Comparison of ENCODE assay signal across 8 cellular contexts in the genomic region with DNA sequence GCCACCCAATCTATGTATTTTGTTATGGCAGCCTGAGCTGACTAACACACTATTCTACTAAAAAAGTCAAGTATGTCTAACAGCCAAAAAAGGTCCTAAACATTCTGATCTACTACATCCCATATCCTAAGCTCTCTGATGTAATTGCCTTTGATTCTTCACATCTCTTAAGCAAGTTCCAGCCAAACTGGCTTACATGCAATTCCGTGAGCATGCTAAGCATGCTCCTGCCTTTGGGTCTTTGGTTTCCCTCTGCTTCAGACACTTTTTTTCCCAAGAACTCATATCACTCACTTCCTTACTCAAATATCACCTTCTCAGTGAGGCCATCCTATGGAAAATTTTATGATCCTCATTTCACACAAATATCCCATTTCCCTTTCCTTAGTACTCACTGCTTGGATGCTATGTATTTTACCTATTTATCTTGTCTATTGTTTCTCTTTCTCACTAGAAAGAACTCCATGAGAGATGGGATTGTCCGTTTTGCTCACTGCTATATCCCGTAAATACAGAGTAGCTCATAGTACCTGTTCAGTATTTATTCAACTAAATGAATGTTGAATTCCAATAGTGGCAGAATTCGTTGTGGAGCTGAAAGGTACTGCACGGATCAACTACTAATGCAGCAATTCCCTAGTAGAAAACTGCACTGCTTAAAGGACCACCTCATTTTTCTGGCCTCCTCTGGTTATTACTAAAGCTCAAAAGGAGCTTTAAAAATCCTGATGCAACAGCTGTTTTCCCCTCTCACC. TPM values are rescaled to one million over a fixed set of nuclear protein-coding genes. Genes with fewer than 3 reads are reported as not detected.
DNase-seq lines count a peak whose midpoint lies in the region; ATAC-seq and TF ChIP-seq lines count a peak whose summit lies in the region.

No MANE protein-coding gene starts in this region.

- H2AFZ ChIP-seq in Loucy (ENCODE audit: low read length): no peak overlapping the region

- TF ChIP-seq CTCF in Calu3 (IDR thresholded peaks at IDR 0.05; ENCODE audit: unreplicated experiment): peak; percentile 26
- no peak for TF ChIP-seq CTCF in Loucy (conservative IDR thresholded peaks at IDR 0.05; ENCODE audit: low read length)
- peak; percentile 31 for TF ChIP-seq CTCF in osteocyte (IDR thresholded peaks at IDR 0.05)

- H3K4me3 Mint-ChIP-seq in Calu3 (ENCODE audit: low read depth, unreplicated experiment): peak overlapping the region; percentile 91
- H3K4me3 Mint-ChIP-seq in central memory CD8-positive, alpha-beta T cell: peak overlapping the region; percentile 84
- H3K4me3 Mint-ChIP-seq in osteocyte (ENCODE audit: unreplicated experiment): peak overlapping the region; percentile 89

- peaks cover 13% of the 10 kb centered on the region for H3K79me2 ChIP-seq in Loucy (ENCODE audit: insufficient read depth, low read length)

- peaks cover 9% of the 10 kb centered on the region for H4K20me1 ChIP-seq in Loucy (ENCODE audit: insufficient read depth, low read length, poor library complexity, severe bottlenecking)

- BruUV-seq in Calu3 (replicated peaks; lab: Mats Ljungman, UMichigan): no TSS peak

- H3K4me1 ChIP-seq in Loucy (ENCODE audit: insufficient read depth, low read length, poor library complexity, severe bottlenecking): peaks cover 18% of the 10 kb centered on the region

- no peaks in the 10 kb centered on the region for H3F3A ChIP-seq in Loucy (ENCODE audit: low read depth)

- no peaks in the 10 kb centered on the region for H3K27me3 ChIP-seq in Loucy (ENCODE audit: insufficient read depth, low read length, poor library complexity, severe bottlenecking)

- no peaks in the 10 kb centered on the region for H3K9me3 ChIP-seq in Loucy (ENCODE audit: insufficient read depth, low read depth, low read length)

- H3K4me3 ChIP-seq in Loucy (ENCODE audit: low read length, poor library complexity, severe bottlenecking): peak overlapping the region; percentile 77

- peaks cover 70% of the 10 kb centered on the region for H3K36me3 Mint-ChIP-seq in Calu3 (ENCODE audit: insufficient read depth, unreplicated experiment)
- peaks cover 20% of the 10 kb centered on the region for H3K36me3 Mint-ChIP-seq in central memory CD8-positive, alpha-beta T cell (ENCODE audit: insufficient read depth)
- H3K36me3 Mint-ChIP-seq in osteocyte (ENCODE audit: unreplicated experiment): peaks cover 3% of the 10 kb centered on the region

- H3K36me3 ChIP-seq in Loucy (ENCODE audit: insufficient read depth, low read length): no peaks in the 10 kb centered on the region

- no peak for DNase-seq in Calu3
- DNase-seq in central memory CD8-positive, alpha-beta T cell (ENCODE audit: low spot score in 2 of 2): no peak
- no peak for DNase-seq in osteocyte (ENCODE audit: extremely low spot score, unreplicated experiment)
- no peak for DNase-seq in sciatic nerve (ENCODE audit: low spot score)
- DNase-seq in COLO668 (lab: John Stamatoyannopoulos, UW; ENCODE audit: unreplicated experiment): no peak
- DNase-seq in NCI-H1417 treated with DMSO at 0.1 percent for 48 hours (lab: John Stamatoyannopoulos, UW): no peak
- no peak for DNase-seq in posterior vena cava (ENCODE audit: low spot score)

- peak overlapping the region; percentile 22 for H3K9ac ChIP-seq in Loucy (ENCODE audit: low read depth, low read length, poor library complexity, severe bottlenecking)

- H3K9me2 ChIP-seq in Loucy (replicated peaks; ENCODE audit: low read depth, low read length): no peaks in the 10 kb centered on the region

- no peaks in the 10 kb centered on the region for H3K27me3 Mint-ChIP-seq in Calu3 (ENCODE audit: unreplicated experiment)
- H3K27me3 Mint-ChIP-seq in central memory CD8-positive, alpha-beta T cell: no peaks in the 10 kb centered on the region
- no peaks in the 10 kb centered on the region for H3K27me3 Mint-ChIP-seq in osteocyte (ENCODE audit: unreplicated experiment)

- intact Hi-C loops in Calu3 (cut with micrococcal nuclease; ENCODE audit: unreplicated experiment) (loop anchor here (1.0 to 5.0 kb wide), 4 partner anchors 44 to 324 kb away; no protein-coding TSS in a partner anchor), sciatic nerve (cut with DNase I) (no loop called here), posterior vena cava (cut with DNase I) (no loop called here)

- CTCF ChIA-PET in Calu3 (lab: Charles Lee): interaction anchor here (0.6 to 2.7 kb wide), 9 partner anchors 19 to 206 kb away, joined by 3 to 11 read pairs (median 6); no protein-coding TSS in a partner anchor

- peaks cover 36% of the 10 kb centered on the region for H3K4me1 Mint-ChIP-seq in Calu3 (ENCODE audit: low read depth, unreplicated experiment)
- peaks cover 55% of the 10 kb centered on the region for H3K4me1 Mint-ChIP-seq in central memory CD8-positive, alpha-beta T cell
- peaks cover 46% of the 10 kb centered on the region for H3K4me1 Mint-ChIP-seq in osteocyte (ENCODE audit: unreplicated experiment)

- H3K9me3 Mint-ChIP-seq in Calu3 (ENCODE audit: low read depth, unreplicated experiment): no peaks in the 10 kb centered on the region
- H3K9me3 Mint-ChIP-seq in central memory CD8-positive, alpha-beta T cell: no peaks in the 10 kb centered on the region
- no peaks in the 10 kb centered on the region for H3K9me3 Mint-ChIP-seq in osteocyte (ENCODE audit: unreplicated experiment)

- H3K27ac Mint-ChIP-seq in Calu3 (ENCODE audit: unreplicated experiment) (peak overlapping the region; percentile 87), osteocyte (ENCODE audit: unreplicated experiment) (peak overlapping the region; percentile 83)
- H3K27ac Mint-ChIP-seq in central memory CD8-positive, alpha-beta T cell (ENCODE audit: low read depth): peak overlapping the region; percentile 90

- no peak for ATAC-seq in central memory CD8-positive, alpha-beta T cell (replicated peaks; ENCODE audit: extremely low read depth, poor library complexity, severe bottlenecking)
- ATAC-seq in sciatic nerve: no peak

- H3K4me2 ChIP-seq in Loucy (ENCODE audit: low read depth, low read length, poor library complexity, severe bottlenecking): peak overlapping the region; percentile 70

RNA-seq across cellular contexts. Expression of gene SLC12A2, which starts 2.3 kb away (rescaled TPM):
- total RNA-seq in Calu3 (2022) (393 and 576 TPM in 2 replicates), osteocyte (36.6 and 37.9 TPM in 2 replicates), sciatic nerve (96.6 TPM), posterior vena cava (10 to 100 TPM; 14.4 to 23.0 TPM)
